ENCODE assay signal across 18 cellular contexts in genomic region chr13:48654511-48654910, GRCh38. TPM values are rescaled to one million over a fixed set of nuclear protein-coding genes. Genes with fewer than 3 reads are reported as not detected.
A peak's percentile ranks its signal among the peaks of the same experiment; 100 is the strongest.
DNase-seq lines count a peak whose midpoint lies in the region; ATAC-seq and TF ChIP-seq lines count a peak whose summit lies in the region.
"Had no signal": no experiment of that assay in that cellular context is flagged by ENCODE, and none has a peak within 500 bp of the region (broad histone marks: within the 10 kb centered on the region; RNA-seq: fewer than 3 reads in every experiment).

No MANE protein-coding gene starts in this region.

- H3K27ac ChIP-seq in CD8-positive, alpha-beta T cell (ENCODE audit: low read depth, low read length), result no peak overlapping the region
- H3K27ac ChIP-seq in naive thymus-derived CD4-positive, alpha-beta T cell (ENCODE audit: low read depth, low read length), result peak overlapping the region; percentile 82
- H3K27ac ChIP-seq: ovary, SJSA1 had no signal

- H3K4me3 ChIP-seq in CD8-positive, alpha-beta T cell (ENCODE audit: low read depth, low read length), result no peak overlapping the region
- H3K4me3 ChIP-seq in endocrine pancreas (ENCODE audit: control insufficient read depth, insufficient read depth, low read length), result peak overlapping the region; percentile 22
- peak overlapping the region; percentile 49 for H3K4me3 ChIP-seq in naive thymus-derived CD4-positive, alpha-beta T cell (ENCODE audit: low read length)
- H3K4me3 ChIP-seq: ovary, SJSA1 had no signal

- peaks cover 24% of the 10 kb centered on the region for H3K4me1 ChIP-seq in CD8-positive, alpha-beta T cell (ENCODE audit: insufficient read depth, low read length)
- H3K4me1 ChIP-seq in endocrine pancreas (ENCODE audit: control insufficient read depth, insufficient read depth, low read length), result peaks cover 11% of the 10 kb centered on the region
- peaks cover 11 to 26% of the 10 kb centered on the region in 2 donors for H3K4me1 ChIP-seq in naive thymus-derived CD4-positive, alpha-beta T cell (ENCODE audit: control insufficient read depth in 2 of 2, insufficient read depth in 2 of 2, low read length in 2 of 2)
- H3K4me1 ChIP-seq: SJSA1 had no signal

- H3K9ac ChIP-seq in endocrine pancreas (ENCODE audit: control insufficient read depth, insufficient read depth, low read length), result no peak overlapping the region

- POLR2A ChIA-PET in CD8-positive, alpha-beta T cell (lab: Charles Lee), result no interaction called here
- POLR2A ChIA-PET in naive thymus-derived CD4-positive, alpha-beta T cell (lab: Charles Lee), result interaction anchor here (0.7 to 1.9 kb wide), 3 partner anchors 122 to 254 kb away, joined by 3 to 9 read pairs (median 4); partner anchors contain the start of gene RCBTB2

- intact Hi-C loops in CD8-positive, alpha-beta T cell (cut with DNase I, micrococcal nuclease), result loop anchor here in 1 of 2 experiments (5.0 to 10.0 kb wide), 2 partner anchors 160 to 323 kb away; partner anchors contain the start of gene FNDC3A
- intact Hi-C loops in naive thymus-derived CD4-positive, alpha-beta T cell (cut with micrococcal nuclease), result loop anchor here (5.0 to 10.0 kb wide), 13 partner anchors 57 to 1860 kb away; partner anchors contain the start of genes CAB39L (in 1 of the 2), CDADC1 (in 1 of the 2), ESD (in 1 of the 2) and LPAR6 (in 1 of the 2)

- H3K36me3 Mint-ChIP-seq in CD8-positive, alpha-beta T cell, result peaks cover 2% of the 10 kb centered on the region
- peaks cover 0 to 2% (median 0%) of the 10 kb centered on the region in 5 donors for H3K36me3 Mint-ChIP-seq in naive thymus-derived CD4-positive, alpha-beta T cell
- H3K36me3 Mint-ChIP-seq: brain had no signal

- H3K4me1 Mint-ChIP-seq in CD8-positive, alpha-beta T cell (ENCODE audit: low read depth), result peaks cover 39% of the 10 kb centered on the region
- peaks cover 24 to 67% (median 62%) of the 10 kb centered on the region in 7 donors for H3K4me1 Mint-ChIP-seq in naive thymus-derived CD4-positive, alpha-beta T cell

- H3K4me3 Mint-ChIP-seq in CD8-positive, alpha-beta T cell, result peak overlapping the region; percentile 81
- H3K4me3 Mint-ChIP-seq in naive thymus-derived CD4-positive, alpha-beta T cell, result peak overlapping the region; percentile 77 to 98 (median 86)

- no peak for TF ChIP-seq CTCF in CD8-positive, alpha-beta T cell (IDR thresholded peaks at IDR 0.05)

- no peak overlapping the region for H3K27ac Mint-ChIP-seq in CD8-positive, alpha-beta T cell
- H3K27ac Mint-ChIP-seq in naive thymus-derived CD4-positive, alpha-beta T cell, result peak overlapping the region in 8 of 9 donors; percentile 23 to 99 (median 94)

- no peaks in the 10 kb centered on the region for H3K27me3 Mint-ChIP-seq in CD8-positive, alpha-beta T cell (ENCODE audit: low read depth)
- H3K27me3 Mint-ChIP-seq in naive thymus-derived CD4-positive, alpha-beta T cell, result peaks cover 0 to 2% (median 0%) of the 10 kb centered on the region in 5 donors
- H3K27me3 Mint-ChIP-seq: dendritic cell treated with granulocyte-macrophage colony-stimulating factor and Interleukin-4, amounts not matched to agents 40 ng/mL and 50 ng/mL, for 4 days had no signal

- H3K36me3 ChIP-seq in CD8-positive, alpha-beta T cell (ENCODE audit: insufficient read depth, low read length), result no peaks in the 10 kb centered on the region
- H3K36me3 ChIP-seq in endocrine pancreas (ENCODE audit: control insufficient read depth, insufficient read depth, low read length), result no peaks in the 10 kb centered on the region
- H3K36me3 ChIP-seq in naive thymus-derived CD4-positive, alpha-beta T cell (ENCODE audit: control insufficient read depth in 2 of 3, insufficient read depth in 3 of 3, low read length in 3 of 3), result no peaks in the 10 kb centered on the region
- H3K36me3 ChIP-seq: ovary, SJSA1 had no signal

- H3K9me3 ChIP-seq in CD8-positive, alpha-beta T cell (ENCODE audit: low read length), result no peaks in the 10 kb centered on the region
- no peaks in the 10 kb centered on the region for H3K9me3 ChIP-seq in endocrine pancreas (ENCODE audit: control insufficient read depth, low read length)
- H3K9me3 ChIP-seq in naive thymus-derived CD4-positive, alpha-beta T cell (ENCODE audit: control insufficient read depth in 2 of 3, low read length in 3 of 3), result no peaks in the 10 kb centered on the region
- H3K9me3 ChIP-seq: ovary, SJSA1 had no signal

- CTCF ChIA-PET in CD8-positive, alpha-beta T cell (lab: Charles Lee), result no interaction called here
- CTCF ChIA-PET in naive thymus-derived CD4-positive, alpha-beta T cell (lab: Charles Lee), result no interaction called here

- no peaks in the 10 kb centered on the region for H3K9me3 Mint-ChIP-seq in CD8-positive, alpha-beta T cell
- peaks cover 0 to 2% (median 0%) of the 10 kb centered on the region in 11 donors for H3K9me3 Mint-ChIP-seq in naive thymus-derived CD4-positive, alpha-beta T cell
- H3K9me3 Mint-ChIP-seq: brain; dendritic cell treated with granulocyte-macrophage colony-stimulating factor and Interleukin-4, amounts not matched to agents 40 ng/mL and 50 ng/mL, for 4 days had no signal

- no peak for DNase-seq in CD8-positive, alpha-beta T cell
- DNase-seq in NCI-H82 (lab: John Stamatoyannopoulos, UW), result peak; percentile 84
- DNase-seq in naive thymus-derived CD4-positive, alpha-beta T cell, result no peak
- no peak for DNase-seq in NCI-H345 (lab: John Stamatoyannopoulos, UW)
- DNase-seq: activated gamma-delta T cell; DMS79 treated with DMSO at 0.1 percent for 48 hours; hippocampal formation; NCI-H1930; NCI-H510A; ovary; stimulated activated CD4-positive, alpha-beta T cell treated with anti-CD3 and anti-CD28 coated beads, Interleukin-4, amount 100 ng/mL, for 4 hours had no signal

- no peak for ATAC-seq in CD8-positive, alpha-beta T cell
- no peak for ATAC-seq in naive thymus-derived CD4-positive, alpha-beta T cell
- ATAC-seq in HG03045 (IDR thresholded peaks at IDR 0.05; ENCODE audit: unreplicated experiment), result no peak
- ATAC-seq in GM19035 (IDR thresholded peaks at IDR 0.05; ENCODE audit: unreplicated experiment), result no peak

- H3K27me3 ChIP-seq in CD8-positive, alpha-beta T cell (ENCODE audit: insufficient read depth, low read length), result no peaks in the 10 kb centered on the region
- H3K27me3 ChIP-seq in endocrine pancreas (ENCODE audit: control insufficient read depth, insufficient read depth, low read length), result no peaks in the 10 kb centered on the region
- H3K27me3 ChIP-seq in naive thymus-derived CD4-positive, alpha-beta T cell (ENCODE audit: control insufficient read depth in 2 of 2, insufficient read depth in 2 of 2, low read length in 2 of 2), result no peaks in the 10 kb centered on the region
- H3K27me3 ChIP-seq: ovary, SJSA1 had no signal

RNA-seq across cellular contexts. Expression of gene CYSLTR2, which starts 0.8 kb away (rescaled TPM):
- 1 to 10 TPM; 1.8 to 2.1 TPM for total RNA-seq in CD8-positive, alpha-beta T cell
- total RNA-seq in naive thymus-derived CD4-positive, alpha-beta T cell, result 1 to 10 TPM; 2.1 to 6.5 (median 3.5) TPM
- 1 to 10 TPM; 1.0 to 1.1 TPM for polyA plus RNA-seq in naive thymus-derived CD4-positive, alpha-beta T cell
- total RNA-seq: SJSA1 had no signal
- polyA plus RNA-seq: BJ had no signal
